9 cellular contexts compared by ENCODE assay signal in the genomic region with DNA sequence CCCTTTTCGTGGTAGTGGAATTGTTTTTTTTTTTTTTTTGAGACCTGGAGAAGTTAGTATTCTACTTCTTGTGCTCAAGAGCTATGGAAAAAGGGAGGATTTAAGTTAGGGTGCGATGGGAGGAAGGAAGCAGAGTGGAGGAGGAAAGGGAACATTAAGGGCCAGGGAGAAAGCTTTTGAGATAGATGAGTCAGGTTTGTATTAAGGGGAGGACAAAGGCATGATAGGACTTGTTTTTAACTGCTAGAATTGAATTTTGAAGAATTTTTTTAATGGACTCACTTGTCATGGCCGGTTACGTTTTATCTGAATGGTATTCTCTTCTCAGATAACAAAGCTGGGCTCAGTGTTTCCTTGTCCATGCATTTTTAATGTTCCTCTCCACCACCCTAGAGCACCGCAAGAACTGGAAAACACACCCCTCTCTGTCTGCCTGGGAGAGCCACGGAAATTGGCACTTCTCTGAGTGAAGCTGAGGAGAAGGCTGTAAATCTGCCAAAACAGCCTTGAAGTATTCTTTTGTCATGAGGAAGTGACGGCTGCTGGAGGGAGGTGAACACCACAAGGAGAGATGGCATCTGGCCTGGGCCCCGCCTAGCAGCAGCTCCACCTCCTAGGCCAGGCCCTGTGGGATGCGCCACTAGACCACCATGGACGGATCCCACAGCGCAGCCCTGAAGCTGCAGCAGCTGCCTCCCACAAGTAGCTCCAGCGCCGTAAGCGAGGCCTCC. TPM values are rescaled to one million over a fixed set of nuclear protein-coding genes. Genes with fewer than 3 reads are reported as not detected.
DNase-seq lines count a peak whose midpoint lies in the region; ATAC-seq and TF ChIP-seq lines count a peak whose summit lies in the region.
"Had no signal": no experiment of that assay in that cellular context is flagged by ENCODE, and none has a peak within 500 bp of the region (broad histone marks: within the 10 kb centered on the region; RNA-seq: fewer than 3 reads in every experiment).

No MANE protein-coding gene starts in this region.

- H3K9me2 ChIP-seq in SK-N-SH = no peaks in the 10 kb centered on the region

- no peaks in the 10 kb centered on the region for H3K36me3 Mint-ChIP-seq in endodermal cell (ENCODE audit: low read depth)

- H3K27ac ChIP-seq in SK-N-SH (ENCODE audit: low read depth in 2 of 2, low read length in 1 of 2) (peak overlapping the region in 1 of 2 experiments; percentile 82; a peak in 2 of 4 replicates), endodermal cell (ENCODE audit: low read depth, low read length) (no peak overlapping the region)

- no peak for ATAC-seq in SK-N-SH treated with all-trans-retinoic acid at 6 μM for 48 hours
- no peak for ATAC-seq in GM21723 (IDR thresholded peaks at IDR 0.05; ENCODE audit: unreplicated experiment)
- ATAC-seq in GM21717 (IDR thresholded peaks at IDR 0.05; ENCODE audit: unreplicated experiment) = no peak
- ATAC-seq: heart right ventricle had no signal

- H3K9me3 ChIP-seq in SK-N-SH (no peaks in the 10 kb centered on the region), endodermal cell (ENCODE audit: control insufficient read depth, low read length) (no peaks in the 10 kb centered on the region)
- H3K9me3 ChIP-seq: heart right ventricle had no signal

- POLR2A ChIA-PET in SK-N-SH (lab: Yijun Ruan, JAX) = interaction anchor here (0.6 kb wide), 1 partner anchor 113 kb away, joined by 3 read pairs; no protein-coding TSS in a partner anchor

- no peak overlapping the region for H3K4me3 ChIP-seq in SK-N-SH (ENCODE audit: low read depth in 2 of 2, low read length in 1 of 2)
- no peak overlapping the region for H3K4me3 ChIP-seq in fibroblast of villous mesenchyme (ENCODE audit: low read depth, low read length)
- H3K4me3 ChIP-seq in endodermal cell (ENCODE audit: low read length) = no peak overlapping the region
- H3K4me3 ChIP-seq: heart right ventricle had no signal

- H3K36me3 ChIP-seq in SK-N-SH (replicated peaks in 1 of 2; ENCODE audit: control insufficient read depth in 1 of 2, insufficient read depth in 2 of 2, low read length in 1 of 2) (peaks cover 4 to 6% of the 10 kb centered on the region in 2 experiments), endodermal cell (ENCODE audit: control insufficient read depth, insufficient read depth, low read length) (no peaks in the 10 kb centered on the region)

- TF ChIP-seq CTCF in SK-N-SH (IDR thresholded peaks at IDR 0.05) = no peak
- no peak for TF ChIP-seq CTCF in fibroblast of villous mesenchyme (IDR thresholded peaks at IDR 0.05; ENCODE audit: insufficient read depth, low read depth, low read length)
- TF ChIP-seq CTCF in endodermal cell (conservative IDR thresholded peaks at IDR 0.05) = no peak

- H3K9ac ChIP-seq in SK-N-SH (peak overlapping the region; percentile 16; the same call in 1 of the 2 replicates), endodermal cell (ENCODE audit: extremely low read depth, low read length, poor library complexity, severe bottlenecking) (no peak overlapping the region)

- H3F3A ChIP-seq in SK-N-SH (replicated peaks; ENCODE audit: insufficient read depth) = peaks cover 16% of the 10 kb centered on the region

- H3K27me3 ChIP-seq in SK-N-SH (ENCODE audit: insufficient read depth) (no peaks in the 10 kb centered on the region), endodermal cell (ENCODE audit: control insufficient read depth, insufficient read depth, low read length, poor library complexity, severe bottlenecking) (no peaks in the 10 kb centered on the region)
- H3K27me3 ChIP-seq: heart right ventricle had no signal

- H3K4me3 Mint-ChIP-seq in endodermal cell = no peak overlapping the region

- 77% methylated on average over 10 of the region's 14 CpGs for WGBS in SK-N-SH (ENCODE audit: low lambda C conversion rate)
- 90 to 96% methylated on average over 13 to 14 of the region's 14 CpGs for WGBS in endodermal cell (ENCODE audit: insufficient coverage in 1 of 2, insufficient read length in 1 of 2), 2 experiments

- H2AFZ ChIP-seq in SK-N-SH (ENCODE audit: low read depth) = 0 out of 2 replicates have a peak overlapping the region, but pooled peaks have one; percentile 29

- peaks cover 3% of the 10 kb centered on the region for H3K27me3 Mint-ChIP-seq in endodermal cell (ENCODE audit: insufficient read depth)

- peaks cover 24% of the 10 kb centered on the region; the same call in 1 of the 2 replicates for H3K79me2 ChIP-seq in SK-N-SH (ENCODE audit: insufficient read depth)

- peaks cover 12% of the 10 kb centered on the region for H3K4me1 Mint-ChIP-seq in endodermal cell

- H3K4me2 ChIP-seq in SK-N-SH = peak overlapping the region; percentile 91

- H3K4me1 ChIP-seq in SK-N-SH (ENCODE audit: control insufficient read depth in 1 of 2, insufficient read depth in 2 of 2, low read depth in 1 of 2, low read length in 1 of 2) (peaks cover 13 to 26% of the 10 kb centered on the region in 2 experiments), endodermal cell (ENCODE audit: control insufficient read depth, insufficient read depth, low read length) (no peaks in the 10 kb centered on the region)

- no peak for TF ChIP-seq RAD21 in SK-N-SH (IDR thresholded peaks at IDR 0.05; ENCODE audit: low read length)

- no peaks in the 10 kb centered on the region for H4K20me1 ChIP-seq in SK-N-SH (ENCODE audit: insufficient read depth)

- no peaks in the 10 kb centered on the region for H3K9me3 Mint-ChIP-seq in endodermal cell

- TF ChIP-seq EP300 in SK-N-SH (IDR thresholded peaks at IDR 0.05; ENCODE audit: borderline replicate concordance in 1 of 2, low read depth in 1 of 2, low read length in 1 of 2) = no peak

- no peak overlapping the region for H3K27ac Mint-ChIP-seq in endodermal cell

- DNase-seq in SK-N-SH (no peak), RPMI7951 (ENCODE audit: low read depth) (peak; percentile 83), fibroblast of villous mesenchyme (ENCODE audit: low read depth) (peak; percentile 38), superior temporal gyrus (ENCODE audit: extremely low spot score) (peak; percentile 70), endodermal cell (no peak)

- CTCF ChIA-PET in SK-N-SH (lab: Yijun Ruan, JAX) = interaction anchor here (0.9 to 1.8 kb wide), 4 partner anchors 11 to 173 kb away, joined by 3 to 7 read pairs (median 4); no protein-coding TSS in a partner anchor

TF ChIP-seq in SK-N-SH, 30 proteins besides CTCF, POLR2A, EP300 and RAD21 (continues in another document):
- TF ChIP-seq, protein P1, sequence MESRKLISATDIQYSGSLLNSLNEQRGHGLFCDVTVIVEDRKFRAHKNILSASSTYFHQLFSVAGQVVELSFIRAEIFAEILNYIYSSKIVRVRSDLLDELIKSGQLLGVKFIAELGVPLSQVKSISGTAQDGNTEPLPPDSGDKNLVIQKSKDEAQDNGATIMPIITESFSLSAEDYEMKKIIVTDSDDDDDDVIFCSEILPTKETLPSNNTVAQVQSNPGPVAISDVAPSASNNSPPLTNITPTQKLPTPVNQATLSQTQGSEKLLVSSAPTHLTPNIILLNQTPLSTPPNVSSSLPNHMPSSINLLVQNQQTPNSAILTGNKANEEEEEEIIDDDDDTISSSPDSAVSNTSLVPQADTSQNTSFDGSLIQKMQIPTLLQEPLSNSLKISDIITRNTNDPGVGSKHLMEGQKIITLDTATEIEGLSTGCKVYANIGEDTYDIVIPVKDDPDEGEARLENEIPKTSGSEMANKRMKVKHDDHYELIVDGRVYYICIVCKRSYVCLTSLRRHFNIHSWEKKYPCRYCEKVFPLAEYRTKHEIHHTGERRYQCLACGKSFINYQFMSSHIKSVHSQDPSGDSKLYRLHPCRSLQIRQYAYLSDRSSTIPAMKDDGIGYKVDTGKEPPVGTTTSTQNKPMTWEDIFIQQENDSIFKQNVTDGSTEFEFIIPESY (IDR thresholded peaks at IDR 0.05; ENCODE audit: borderline replicate concordance, low read depth) = no peak
- no peak for TF ChIP-seq TAF1 (IDR thresholded peaks at IDR 0.05; ENCODE audit: borderline replicate concordance, low read depth, low read length)

TF ChIP-seq in SK-N-SH treated with all-trans-retinoic acid at 6 μM for 48 hours, 23 proteins besides CTCF, POLR2A, EP300 and RAD21 (continues in another document):
- TF ChIP-seq, protein P2, sequence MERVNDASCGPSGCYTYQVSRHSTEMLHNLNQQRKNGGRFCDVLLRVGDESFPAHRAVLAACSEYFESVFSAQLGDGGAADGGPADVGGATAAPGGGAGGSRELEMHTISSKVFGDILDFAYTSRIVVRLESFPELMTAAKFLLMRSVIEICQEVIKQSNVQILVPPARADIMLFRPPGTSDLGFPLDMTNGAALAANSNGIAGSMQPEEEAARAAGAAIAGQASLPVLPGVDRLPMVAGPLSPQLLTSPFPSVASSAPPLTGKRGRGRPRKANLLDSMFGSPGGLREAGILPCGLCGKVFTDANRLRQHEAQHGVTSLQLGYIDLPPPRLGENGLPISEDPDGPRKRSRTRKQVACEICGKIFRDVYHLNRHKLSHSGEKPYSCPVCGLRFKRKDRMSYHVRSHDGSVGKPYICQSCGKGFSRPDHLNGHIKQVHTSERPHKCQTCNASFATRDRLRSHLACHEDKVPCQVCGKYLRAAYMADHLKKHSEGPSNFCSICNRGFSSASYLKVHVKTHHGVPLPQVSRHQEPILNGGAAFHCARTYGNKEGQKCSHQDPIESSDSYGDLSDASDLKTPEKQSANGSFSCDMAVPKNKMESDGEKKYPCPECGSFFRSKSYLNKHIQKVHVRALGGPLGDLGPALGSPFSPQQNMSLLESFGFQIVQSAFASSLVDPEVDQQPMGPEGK (CRISPR knock-in tag; IDR thresholded peaks at IDR 0.05; ENCODE audit: borderline replicate concordance) = no peak
- no peak for TF ChIP-seq ZNF8 (CRISPR knock-in tag; IDR thresholded peaks at IDR 0.05)
- TF ChIP-seq ISL1 (CRISPR knock-in tag; IDR thresholded peaks at IDR 0.05) = no peak
- no peak for TF ChIP-seq ZFP30 (CRISPR knock-in tag; IDR thresholded peaks at IDR 0.05)
- no peak for TF ChIP-seq ZC3H10 (CRISPR knock-in tag; IDR thresholded peaks at IDR 0.05)

RNA-seq across cellular contexts. Expression of a gene that starts 3.5 kb away (rescaled TPM):
- 20.3 and 28.6 TPM in 2 replicates for polyA plus RNA-seq in SK-N-SH (2012; rRNA removed)
- 17.2 and 24.0 TPM in 2 replicates for polyA plus RNA-seq in SK-N-SH (2012; cell fraction: cytosol; rRNA removed)
- polyA plus RNA-seq in SK-N-SH (2012; cell fraction: nucleus; rRNA removed) = 17.4 and 17.9 TPM in 2 replicates
- 17.5 TPM in 2 replicates for total RNA-seq in RPMI7951 (2014; rRNA removed; shearing (Covaris generic))
- 38.3 and 81.2 TPM in 2 replicates for total RNA-seq in fibroblast of villous mesenchyme
- total RNA-seq in endodermal cell = 1 to 10 TPM; 4.7 to 5.5 TPM
- polyA plus RNA-seq in endodermal cell (2013, experiment 1 of 2) = 7.9 TPM
- 7.4 TPM for polyA plus RNA-seq in endodermal cell (2013, experiment 2 of 2)

RNA-seq across cellular contexts. Expression of a gene that starts 5.5 kb away (rescaled TPM):
- 8.6 and 8.7 TPM in 2 replicates for polyA plus RNA-seq in SK-N-SH (2012; rRNA removed)
- 6.7 and 8.0 TPM in 2 replicates for polyA plus RNA-seq in SK-N-SH (2012; cell fraction: cytosol; rRNA removed)
- polyA plus RNA-seq in SK-N-SH (2012; cell fraction: nucleus; rRNA removed) = 8.3 and 8.9 TPM in 2 replicates
- 8.6 and 11.8 TPM in 2 replicates for total RNA-seq in RPMI7951 (2014; rRNA removed; shearing (Covaris generic))
- 4.2 and 9.9 TPM in 2 replicates for total RNA-seq in fibroblast of villous mesenchyme
- 10 to 100 TPM; 16.6 to 16.9 TPM for total RNA-seq in endodermal cell
- 8.8 TPM for polyA plus RNA-seq in endodermal cell (2013, experiment 1 of 2)
- 9.5 TPM for polyA plus RNA-seq in endodermal cell (2013, experiment 2 of 2)

Comparison
In these comparisons a context has a peak if more than half of its experiments do, and no peak if none do; other contexts are left out.
1. DNase-seq: peak in RPMI7951 (single experiment), fibroblast of villous mesenchyme (single experiment) and superior temporal gyrus (single experiment); none in SK-N-SH (single experiment) and endodermal cell (single experiment).